17 cellular contexts compared by ENCODE assay signal in the genomic region with DNA sequence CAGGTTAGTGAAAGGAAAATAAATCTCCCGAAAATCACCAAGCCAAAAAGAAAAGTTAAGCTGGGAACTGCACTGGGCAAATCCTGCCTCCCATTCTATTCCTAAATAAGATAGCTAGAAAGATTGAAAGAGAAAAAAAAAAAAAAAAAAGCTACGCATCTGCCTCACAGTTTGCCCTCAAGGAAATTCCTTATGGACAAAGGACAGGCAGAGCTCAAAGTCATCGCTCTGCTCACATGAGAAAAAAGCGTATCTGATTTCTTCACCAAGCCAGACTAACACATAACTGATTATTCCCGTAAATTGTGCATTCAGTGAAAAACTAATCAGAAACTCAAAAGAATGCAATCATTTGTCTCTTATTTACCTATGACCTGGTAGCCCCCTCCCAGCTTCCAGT.
"Had no signal": no experiment of that assay in that cellular context is flagged by ENCODE, and none has a peak within 500 bp of the region (broad histone marks: within the 10 kb centered on the region; RNA-seq: fewer than 3 reads in every experiment).

No MANE protein-coding gene starts in this region.

- H3K27ac ChIP-seq: brain microvascular endothelial cell, right atrium auricular region, suprapubic skin, upper lobe of left lung had no signal

- H3K4me3 Mint-ChIP-seq: activated naive CD4-positive, alpha-beta T cell treated with anti-CD3 and anti-CD28 coated beads, Interleukin-2, amount 50 U/mL, for 24 hours; effector memory CD8-positive, alpha-beta T cell; naive thymus-derived CD4-positive, alpha-beta T cell had no signal

- H3K9me3 Mint-ChIP-seq: activated naive CD4-positive, alpha-beta T cell treated with anti-CD3 and anti-CD28 coated beads, Interleukin-2, amount 50 U/mL, for 24 hours; effector memory CD8-positive, alpha-beta T cell; naive thymus-derived CD4-positive, alpha-beta T cell had no signal

- DNase-seq: activated CD4-positive, alpha-beta T cell treated with anti-CD3 and anti-CD28 coated beads, Interleukin-2, amount 50 U/mL, for 1 hour; activated effector memory CD4-positive, alpha-beta T cell treated with Interleukin-2 at 50 U/mL for 16 hours; anterior cingulate cortex; brain microvascular endothelial cell; cerebellar nuclear complex; dermis blood vessel endothelial cell; effector memory CD8-positive, alpha-beta T cell; islet precursor cell; naive thymus-derived CD4-positive, alpha-beta T cell; nucleus accumbens; stimulated activated CD4-positive, alpha-beta T cell treated with anti-CD3 and anti-CD28 coated beads, Interleukin-15, amount 100 ng/mL, for 24 hours; stimulated activated CD4-positive, alpha-beta T cell treated with anti-CD3 and anti-CD28 coated beads, Interleukin-4, amount 100 ng/mL, for 24 hours; stimulated activated naive CD4-positive, alpha-beta T cell treated with Interleukin-2 at 50 U/mL for 16 hours had no signal

- H3K27me3 Mint-ChIP-seq: activated naive CD4-positive, alpha-beta T cell treated with anti-CD3 and anti-CD28 coated beads, Interleukin-2, amount 50 U/mL, for 24 hours; effector memory CD8-positive, alpha-beta T cell; naive thymus-derived CD4-positive, alpha-beta T cell had no signal

- H3K27ac Mint-ChIP-seq: activated naive CD4-positive, alpha-beta T cell treated with anti-CD3 and anti-CD28 coated beads, Interleukin-2, amount 50 U/mL, for 24 hours; naive thymus-derived CD4-positive, alpha-beta T cell had no signal

- ATAC-seq: effector memory CD8-positive, alpha-beta T cell; naive thymus-derived CD4-positive, alpha-beta T cell had no signal

- H3K27me3 ChIP-seq: brain microvascular endothelial cell, right atrium auricular region, suprapubic skin, upper lobe of left lung had no signal

- H3K9me3 ChIP-seq: right atrium auricular region, suprapubic skin, upper lobe of left lung had no signal

- H3K4me1 ChIP-seq: right atrium auricular region, suprapubic skin had no signal
